In the genomic region with DNA sequence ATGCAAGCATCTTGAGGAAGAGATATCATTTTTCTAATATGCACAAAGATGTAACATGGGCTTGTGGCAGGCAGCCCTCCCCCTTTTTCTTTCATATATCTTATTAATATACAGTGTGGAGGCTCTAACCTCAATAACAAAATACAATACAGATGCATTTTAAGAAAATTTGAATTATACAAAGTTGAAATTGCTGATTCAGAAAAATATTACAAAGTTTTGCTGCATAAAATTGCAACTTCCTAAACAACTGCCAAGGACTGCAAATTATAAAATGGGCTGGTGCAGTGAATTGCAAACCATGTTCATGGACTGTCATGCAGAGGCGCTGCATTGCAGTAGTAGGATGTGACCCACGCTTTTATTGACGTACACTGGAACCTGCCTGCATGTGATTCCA, we compare ENCODE assay signal across 2 cellular contexts.
TF ChIP-seq lines count a peak whose summit lies in the region.

No MANE protein-coding gene starts in this region.

TF ChIP-seq in HepG2, 621 proteins besides CTCF, POLR2A, EP300 and RAD21 (continued from another document):
- no peak for TF ChIP-seq DBP (CRISPR knock-in tag; IDR thresholded peaks at IDR 0.05; ENCODE audit: not compliant biosample characterization)

TF ChIP-seq in K562, 482 proteins besides CTCF, POLR2A, EP300 and RAD21 (continued from another document):
- no peak for TF ChIP-seq ZNF23 (CRISPR knock-in tag; IDR thresholded peaks at IDR 0.05)
- 0 out of 2 replicates have a peak, but pooled peaks have one; percentile 12 for TF ChIP-seq C11orf30 (IDR thresholded peaks at IDR 0.05; ENCODE audit: low read depth)
- TF ChIP-seq ZC3H8 (IDR thresholded peaks at IDR 0.05), result no peak
- 0 out of 2 replicates have a peak, but pooled peaks have one; percentile 41 for TF ChIP-seq MAFG (tag; conservative IDR thresholded peaks at IDR 0.05)
- TF ChIP-seq HLTF (IDR thresholded peaks at IDR 0.05), result no peak
- TF ChIP-seq ZNF165 (CRISPR knock-in tag; IDR thresholded peaks at IDR 0.05; ENCODE audit: borderline replicate concordance), result no peak
- no peak for TF ChIP-seq NCOA1 (IDR thresholded peaks at IDR 0.05; ENCODE audit: low read depth)
